Comparison of ENCODE assay signal across 9 cellular contexts in the genomic region with DNA sequence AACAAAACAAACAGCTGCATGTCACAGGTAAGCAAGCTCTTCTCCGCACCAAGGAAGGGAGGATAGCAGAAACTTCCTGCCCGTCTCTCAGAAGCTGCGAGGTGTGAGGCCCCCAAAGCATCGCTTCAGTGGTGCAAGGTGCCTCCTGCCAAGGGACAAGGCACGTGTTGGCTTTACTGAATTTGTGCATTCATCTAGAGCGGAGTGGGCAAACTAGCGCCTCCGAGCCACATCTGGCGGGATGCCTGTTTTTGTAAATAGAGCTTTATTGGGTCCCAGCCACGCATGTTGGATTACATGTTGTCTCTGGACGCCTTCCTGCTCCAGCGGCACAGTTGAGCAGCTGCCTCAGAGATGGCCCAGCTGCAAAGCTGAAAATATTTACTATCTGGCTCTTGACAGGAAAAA. TPM values are rescaled to one million over a fixed set of nuclear protein-coding genes. Genes with fewer than 3 reads are reported as not detected.
DNase-seq lines count a peak whose midpoint lies in the region; ATAC-seq and TF ChIP-seq lines count a peak whose summit lies in the region.
"Had no signal": no experiment of that assay in that cellular context is flagged by ENCODE, and none has a peak within 500 bp of the region (broad histone marks: within the 10 kb centered on the region; RNA-seq: fewer than 3 reads in every experiment).

No MANE protein-coding gene starts in this region.

- H2AFZ ChIP-seq in GM23248 (peak overlapping the region; percentile 13; the same call in 1 of the 2 replicates), OCI-LY1 (ENCODE audit: low read length) (no peak overlapping the region)

- peaks cover 5% of the 10 kb centered on the region for H3K4me1 Mint-ChIP-seq in activated T-helper 1 cell treated with anti-CD3 and anti-CD28 coated beads, Interleukin-12 subunit alpha, Interleukin-12 subunit beta, Interleukin-2, Interleukin-4 antibody, amounts not matched to agents 30 ng/mL and 10 ng/mL and 1 ng/mL, durations not matched to agents 14 hours and 24 hours and 36 hours (ENCODE audit: low read depth)
- peaks cover 5% of the 10 kb centered on the region for H3K4me1 Mint-ChIP-seq in T-helper 17 cell

- H3K9me3 ChIP-seq in GM23248 (ENCODE audit: low read depth) (no peaks in the 10 kb centered on the region), OCI-LY1 (ENCODE audit: low read length) (no peaks in the 10 kb centered on the region), T-helper 17 cell (ENCODE audit: control insufficient read depth, low read length, poor library complexity, severe bottlenecking) (no peaks in the 10 kb centered on the region)
- H3K9me3 ChIP-seq: pancreas had no signal

- WGBS in GM23248 (ENCODE audit: low coverage in 1 of 2, low lambda C conversion rate in 2 of 2, missing lambda C conversion rate in 2 of 2), 2 experiments, result 21 to 24% methylated on average over 12 of the region's 12 CpGs

- H3F3A ChIP-seq in GM23248 (ENCODE audit: insufficient read depth) (peaks cover 3% of the 10 kb centered on the region; the same call in 1 of the 2 replicates), OCI-LY1 (ENCODE audit: insufficient read depth, low read length) (no peaks in the 10 kb centered on the region)

- peak; percentile 56 for DNase-seq in GM23248
- DNase-seq in left cardiac atrium, result peak; percentile 46
- peak; percentile 12 for DNase-seq in stromal cell of bone marrow (ENCODE audit: low read depth)
- DNase-seq in activated T-helper 1 cell treated with anti-CD3 and anti-CD28 coated beads, Interleukin-12 subunit alpha, Interleukin-12 subunit beta, Interleukin-2, Interleukin-4 antibody, amounts not matched to agents 30 ng/mL and 10 ng/mL and 1 ng/mL, durations not matched to agents 14 hours and 24 hours and 36 hours (ENCODE audit: low spot score), result no peak
- DNase-seq in DMS79 treated with DMSO at 0.1 percent for 48 hours (lab: John Stamatoyannopoulos, UW), result no peak
- no peak for DNase-seq in T-helper 17 cell
- no peak for DNase-seq in NCI-H345 (lab: John Stamatoyannopoulos, UW)

- H3K79me2 ChIP-seq in GM23248 (ENCODE audit: insufficient read depth) (no peaks in the 10 kb centered on the region), OCI-LY1 (ENCODE audit: insufficient read depth, low read length) (no peaks in the 10 kb centered on the region)

- H3K4me3 ChIP-seq in GM23248 (no peak overlapping the region), OCI-LY1 (ENCODE audit: low read depth, low read length, poor library complexity, severe bottlenecking) (peak overlapping the region; percentile 40)
- H3K4me3 ChIP-seq: pancreas had no signal

- no peaks in the 10 kb centered on the region for H3K36me3 Mint-ChIP-seq in activated T-helper 1 cell treated with anti-CD3 and anti-CD28 coated beads, Interleukin-12 subunit alpha, Interleukin-12 subunit beta, Interleukin-2, Interleukin-4 antibody, amounts not matched to agents 30 ng/mL and 10 ng/mL and 1 ng/mL, durations not matched to agents 14 hours and 24 hours and 36 hours (ENCODE audit: low read depth)
- H3K36me3 Mint-ChIP-seq in T-helper 17 cell (ENCODE audit: low read depth), result no peaks in the 10 kb centered on the region

- H3K27ac ChIP-seq in GM23248 (no peak overlapping the region), OCI-LY1 (ENCODE audit: low read depth, low read length, poor library complexity, severe bottlenecking) (peak overlapping the region; percentile 86)
- H3K27ac ChIP-seq: pancreas had no signal

- H3K4me3 Mint-ChIP-seq in activated T-helper 1 cell treated with anti-CD3 and anti-CD28 coated beads, Interleukin-12 subunit alpha, Interleukin-12 subunit beta, Interleukin-2, Interleukin-4 antibody, amounts not matched to agents 30 ng/mL and 10 ng/mL and 1 ng/mL, durations not matched to agents 14 hours and 24 hours and 36 hours, result no peak overlapping the region
- no peak overlapping the region for H3K4me3 Mint-ChIP-seq in T-helper 17 cell

- H3K27me3 ChIP-seq in GM23248 (replicated peaks; ENCODE audit: insufficient read depth) (no peaks in the 10 kb centered on the region; the same call in 1 of the 2 replicates), OCI-LY1 (ENCODE audit: insufficient read depth, low read length) (no peaks in the 10 kb centered on the region)
- H3K27me3 ChIP-seq: pancreas had no signal

- intact Hi-C loops in left cardiac atrium (cut with DNase I), result no loop called here
- intact Hi-C loops in activated T-helper 1 cell treated with anti-CD3 and anti-CD28 coated beads, Interleukin-12 subunit alpha, Interleukin-12 subunit beta, Interleukin-2, Interleukin-4 antibody, amounts not matched to agents 30 ng/mL and 10 ng/mL and 1 ng/mL, durations not matched to agents 14 hours and 24 hours and 36 hours (cut with micrococcal nuclease), result no loop called here

- H3K4me2 ChIP-seq in GM23248 (ENCODE audit: unreplicated experiment) (no peak overlapping the region), OCI-LY1 (ENCODE audit: low read length) (peak overlapping the region; percentile 58)

- no peak overlapping the region for H3K27ac Mint-ChIP-seq in activated T-helper 1 cell treated with anti-CD3 and anti-CD28 coated beads, Interleukin-12 subunit alpha, Interleukin-12 subunit beta, Interleukin-2, Interleukin-4 antibody, amounts not matched to agents 30 ng/mL and 10 ng/mL and 1 ng/mL, durations not matched to agents 14 hours and 24 hours and 36 hours
- H3K27ac Mint-ChIP-seq in T-helper 17 cell, result no peak overlapping the region

- TF ChIP-seq CTCF in OCI-LY1 (IDR thresholded peaks at IDR 0.05; ENCODE audit: low read length), result no peak

- H3K9me2 ChIP-seq in GM23248 (ENCODE audit: insufficient read depth) (no peaks in the 10 kb centered on the region), OCI-LY1 (ENCODE audit: low read depth, low read length) (no peaks in the 10 kb centered on the region)

- no peak overlapping the region for H3K9ac ChIP-seq in GM23248
- peak overlapping the region; percentile 23; the same call in 1 of the 2 replicates for H3K9ac ChIP-seq in OCI-LY1 (ENCODE audit: low read length)

- ATAC-seq in left cardiac atrium (peak; percentile 75 to 79), T-helper 17 cell (no peak)

- H3K36me3 ChIP-seq in GM23248 (ENCODE audit: low read depth) (no peaks in the 10 kb centered on the region), OCI-LY1 (ENCODE audit: insufficient read depth, low read length) (no peaks in the 10 kb centered on the region)
- H3K36me3 ChIP-seq: pancreas had no signal

- H4K20me1 ChIP-seq in GM23248 (ENCODE audit: insufficient read depth), result no peaks in the 10 kb centered on the region
- H4K20me1 ChIP-seq in OCI-LY1 (ENCODE audit: insufficient read depth, low read length), result no peaks in the 10 kb centered on the region

- H3K27me3 Mint-ChIP-seq in activated T-helper 1 cell treated with anti-CD3 and anti-CD28 coated beads, Interleukin-12 subunit alpha, Interleukin-12 subunit beta, Interleukin-2, Interleukin-4 antibody, amounts not matched to agents 30 ng/mL and 10 ng/mL and 1 ng/mL, durations not matched to agents 14 hours and 24 hours and 36 hours (ENCODE audit: insufficient read depth), result no peaks in the 10 kb centered on the region
- H3K27me3 Mint-ChIP-seq in T-helper 17 cell, result no peaks in the 10 kb centered on the region

- H3K4me1 ChIP-seq in GM23248 (ENCODE audit: insufficient read depth), result 0 out of 2 replicates have a peak, but pooled peaks cover 8% of the 10 kb centered on the region
- H3K4me1 ChIP-seq in OCI-LY1 (ENCODE audit: insufficient read depth, low read length, severe bottlenecking), result peaks cover 21% of the 10 kb centered on the region
- H3K4me1 ChIP-seq: pancreas had no signal

- H3K9me3 Mint-ChIP-seq in activated T-helper 1 cell treated with anti-CD3 and anti-CD28 coated beads, Interleukin-12 subunit alpha, Interleukin-12 subunit beta, Interleukin-2, Interleukin-4 antibody, amounts not matched to agents 30 ng/mL and 10 ng/mL and 1 ng/mL, durations not matched to agents 14 hours and 24 hours and 36 hours, result no peaks in the 10 kb centered on the region

- in situ Hi-C loops in GM23248 (cut with MboI), result no loop called here

RNA-seq across cellular contexts. Expression of a gene that starts 27.7 kb away (rescaled TPM):
- 13.4 and 19.1 TPM in 2 replicates for total RNA-seq in GM23248 (2014; rRNA removed; shearing (Covaris generic))
- polyA plus RNA-seq in GM23248 (2016; fragmentation: Nextera tagmentation; extraction: Ambion mirVana), result 29.7 and 30.8 TPM in 2 replicates
- 10 to 100 TPM; 70.6 to 76.6 TPM for total RNA-seq in left cardiac atrium
- 9.7 and 11.1 TPM in 2 replicates for total RNA-seq in activated T-helper 1 cell treated with anti-CD3 and anti-CD28 coated beads, Interleukin-12 subunit alpha, Interleukin-12 subunit beta, Interleukin-2, Interleukin-4 antibody, amounts not matched to agents 30 ng/mL and 10 ng/mL and 1 ng/mL, durations not matched to agents 14 hours and 24 hours and 36 hours
- total RNA-seq in T-helper 17 cell, result 10 to 100 TPM; 10.9 to 14.6 TPM

RNA-seq across cellular contexts. Expression of a gene that starts 38.0 kb away (rescaled TPM):
- total RNA-seq in GM23248 (2014; rRNA removed; shearing (Covaris generic)), result not detected in 2 replicates
- not detected in 2 replicates for polyA plus RNA-seq in GM23248 (2016; fragmentation: Nextera tagmentation; extraction: Ambion mirVana)
- total RNA-seq in left cardiac atrium, result not detected
- not detected in 2 replicates for total RNA-seq in activated T-helper 1 cell treated with anti-CD3 and anti-CD28 coated beads, Interleukin-12 subunit alpha, Interleukin-12 subunit beta, Interleukin-2, Interleukin-4 antibody, amounts not matched to agents 30 ng/mL and 10 ng/mL and 1 ng/mL, durations not matched to agents 14 hours and 24 hours and 36 hours
- not detected for total RNA-seq in T-helper 17 cell
- total RNA-seq: pancreas had no signal
- polyA plus RNA-seq: pancreas had no signal

Comparison
In these comparisons a context has a peak if more than half of its experiments do, and no peak if none do; other contexts are left out.
1. DNase-seq: peak in GM23248 (single experiment), left cardiac atrium (single experiment) and stromal cell of bone marrow (single experiment); none in activated T-helper 1 cell treated with anti-CD3 and anti-CD28 coated beads, Interleukin-12 subunit alpha, Interleukin-12 subunit beta, Interleukin-2, Interleukin-4 antibody, amounts not matched to agents 30 ng/mL and 10 ng/mL and 1 ng/mL, durations not matched to agents 14 hours and 24 hours and 36 hours (single experiment), DMS79 treated with DMSO at 0.1 percent for 48 hours (single experiment), T-helper 17 cell (0 of 3) and NCI-H345 (single experiment).